In the genomic region with DNA sequence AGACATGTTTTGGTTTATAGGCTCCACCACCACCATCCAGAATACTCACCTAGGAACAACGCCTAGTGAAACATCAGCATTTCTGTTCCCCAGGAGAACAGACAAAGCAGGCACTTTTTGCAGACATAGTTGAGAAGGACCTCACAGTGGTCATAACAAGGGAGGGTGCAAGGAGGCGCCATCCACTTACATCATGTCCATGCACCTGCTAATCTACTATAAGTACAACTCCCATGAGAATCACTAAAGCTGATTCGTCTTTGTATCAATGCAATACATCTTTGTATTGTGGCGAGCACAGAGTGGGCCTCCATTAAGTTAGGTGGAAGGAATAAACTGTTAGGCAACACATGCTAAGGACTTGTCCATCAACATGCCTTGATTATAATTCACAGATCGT, we compare ENCODE assay signal across 18 cellular contexts.
"Had no signal": no experiment of that assay in that cellular context is flagged by ENCODE, and none has a peak within 500 bp of the region (broad histone marks: within the 10 kb centered on the region; RNA-seq: fewer than 3 reads in every experiment).

No MANE protein-coding gene starts in this region.

- DNase-seq: activated CD4-positive, alpha-beta T cell treated with anti-CD3 and anti-CD28 coated beads, Interleukin-2, amount 50 U/mL, for 1 hour; activated CD8-positive, alpha-beta memory T cell treated with anti-CD3 and anti-CD28 coated beads for 24 hours; activated gamma-delta T cell treated with Interleukin-2 at 50 U/mL for 16 hours; activated naive CD8-positive, alpha-beta T cell treated with anti-CD3 and anti-CD28 coated beads, Interleukin-2, amount 10 ng/mL, durations not matched to agents 7 days and 5 days; anterior cingulate cortex; cerebellar nuclear complex; effector memory CD4-positive, alpha-beta T cell; heart left ventricle; left colon; ovary; stimulated activated CD4-positive, alpha-beta T cell treated with anti-CD3 and anti-CD28 coated beads, Interleukin-2, amount 100 ng/mL, for 48 hours; thyroid gland; uterus had no signal

- H3K36me3 ChIP-seq: heart left ventricle, ovary, thyroid gland, uterus had no signal

- ATAC-seq: activated CD4-positive, CD25-positive, alpha-beta regulatory T cell treated with anti-CD3 and anti-CD28 coated beads, Interleukin-2, amount 50 U/mL, for 24 hours; heart left ventricle; left colon; stimulated activated memory B cell treated with anti-CD40 and anti-IgM and Interleukin-4, amounts not matched to agents 10 μg/mL and 1 μg/mL and 100 μg/mL, for 72 hours had no signal

- FAIRE-seq: frontal cortex, islet of Langerhans had no signal

- H3K9me3 ChIP-seq: heart left ventricle, ovary, thyroid gland, uterus had no signal

- H3K27me3 ChIP-seq: ovary, thyroid gland, uterus had no signal

- H3K4me1 ChIP-seq: heart left ventricle, uterus had no signal

- H3K27ac ChIP-seq: ovary, thyroid gland had no signal

- H3K4me3 ChIP-seq: heart left ventricle, lung, ovary, thyroid gland, uterus had no signal
